ENCODE assay signal across 9 cellular contexts in the genomic region with DNA sequence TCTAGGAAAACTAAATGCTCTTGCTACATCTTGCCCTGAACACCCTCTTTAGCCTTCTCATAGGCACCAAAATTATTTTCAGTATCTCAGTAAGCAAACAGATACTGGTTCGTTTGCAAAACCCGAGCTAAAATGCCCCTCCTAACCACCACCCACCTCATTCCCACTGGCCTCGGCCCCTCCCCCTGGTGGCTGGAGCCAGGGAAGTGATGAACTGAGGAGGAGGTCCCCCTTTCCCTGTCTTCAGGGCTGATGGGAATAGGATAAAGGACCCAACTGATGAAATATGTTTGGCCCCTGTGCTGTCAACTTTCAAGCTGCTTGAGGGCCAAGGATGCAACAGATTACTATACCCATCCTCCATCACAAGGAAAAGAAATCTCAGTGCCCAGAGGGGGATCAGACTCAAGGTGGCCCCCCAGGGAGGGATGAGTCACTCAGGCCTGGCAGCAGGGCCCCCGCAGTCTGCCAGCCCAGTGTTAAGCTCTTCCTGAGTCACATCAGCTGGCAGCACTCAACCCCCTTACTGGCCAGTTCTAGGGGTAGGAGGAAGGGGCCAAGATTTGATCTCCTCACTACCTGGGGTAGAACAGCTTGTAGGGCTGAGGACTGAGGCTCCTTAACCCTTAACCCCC. TPM values are rescaled to one million over a fixed set of nuclear protein-coding genes. Genes with fewer than 3 reads are reported as not detected.
A peak's percentile ranks its signal among the peaks of the same experiment; 100 is the strongest.
DNase-seq lines count a peak whose midpoint lies in the region; ATAC-seq and TF ChIP-seq lines count a peak whose summit lies in the region.
"Had no signal": no experiment of that assay in that cellular context is flagged by ENCODE, and none has a peak within 500 bp of the region (broad histone marks: within the 10 kb centered on the region; RNA-seq: fewer than 3 reads in every experiment).

No MANE protein-coding gene starts in this region.

- H3K27me3 ChIP-seq in rectal smooth muscle tissue (ENCODE audit: control insufficient read depth, insufficient read depth, low read length), result no peaks in the 10 kb centered on the region
- H3K27me3 ChIP-seq in esophagus squamous epithelium, result no peaks in the 10 kb centered on the region

- DNase-seq in ELR (ENCODE audit: low read depth) (peak; percentile 68), RPMI7951 (ENCODE audit: low read depth) (peak; percentile 75), epithelial cell of proximal tubule (ENCODE audit: low read depth) (no peak), esophagus squamous epithelium (lab: John Stamatoyannopoulos, UW) (no peak), SW 1271 (lab: John Stamatoyannopoulos, UW) (no peak), MV-4-11 (lab: John Stamatoyannopoulos, UW) (no peak)

- intact Hi-C loops in esophagus squamous epithelium (cut with DNase I), result no loop called here

- no peak for ATAC-seq in HG02973 (IDR thresholded peaks at IDR 0.05; ENCODE audit: unreplicated experiment)

- H3K9me3 ChIP-seq in esophagus squamous epithelium, result no peaks in the 10 kb centered on the region

- peaks cover 34% of the 10 kb centered on the region for H3K36me3 ChIP-seq in rectal smooth muscle tissue (ENCODE audit: control insufficient read depth, insufficient read depth, low read length)
- peaks cover 30 to 57% (median 43%) of the 10 kb centered on the region in 3 donors for H3K36me3 ChIP-seq in esophagus squamous epithelium

- no peak for TF ChIP-seq POLR2A in esophagus squamous epithelium (IDR thresholded peaks at IDR 0.05)

- H3K9ac ChIP-seq in rectal smooth muscle tissue (ENCODE audit: low read length), result no peak overlapping the region

- TF ChIP-seq CTCF in epithelial cell of proximal tubule (conservative IDR thresholded peaks at IDR 0.05; ENCODE audit: low read depth, low read length), result peak; percentile 26
- TF ChIP-seq CTCF in esophagus squamous epithelium (IDR thresholded peaks at IDR 0.05), result no peak

- peaks cover 14% of the 10 kb centered on the region for H3K4me1 ChIP-seq in rectal smooth muscle tissue (ENCODE audit: control insufficient read depth, insufficient read depth, low read length)
- H3K4me1 ChIP-seq in esophagus squamous epithelium, result peaks cover 15 to 32% (median 24%) of the 10 kb centered on the region in 3 donors

- H3K27ac ChIP-seq in rectal smooth muscle tissue (ENCODE audit: low read depth, low read length), result no peak overlapping the region
- peak overlapping the region in 2 of 4 donors; percentile 93 to 96 for H3K27ac ChIP-seq in esophagus squamous epithelium

- H3K4me3 ChIP-seq in epithelial cell of proximal tubule (ENCODE audit: low read depth, low read length), result peak overlapping the region; percentile 97
- peak overlapping the region; percentile 61 for H3K4me3 ChIP-seq in rectal smooth muscle tissue (ENCODE audit: low read length)
- peak overlapping the region in 2 of 4 donors; percentile 74 to 90 for H3K4me3 ChIP-seq in esophagus squamous epithelium

- WGBS in esophagus squamous epithelium, 2 donors, result 28 to 54% methylated on average over 3 of the region's 4 CpGs

RNA-seq across cellular contexts. Expression of a gene that starts 1.7 kb away (rescaled TPM):
- 8.7 and 10.6 TPM in 2 replicates for total RNA-seq in RPMI7951 (2014; rRNA removed; shearing (Covaris generic))
- total RNA-seq in epithelial cell of proximal tubule (29.6 and 31.3 TPM in 2 replicates), esophagus squamous epithelium (10 to 100 TPM in 3 of 4 donors, 1 to 10 TPM in 1; 9.2 to 15.8 (median 13.9) TPM)

RNA-seq across cellular contexts. Expression of a gene that starts 10.3 kb away (rescaled TPM):
- 7.6 and 10.1 TPM in 2 replicates for total RNA-seq in RPMI7951 (2014; rRNA removed; shearing (Covaris generic))
- total RNA-seq in epithelial cell of proximal tubule (10.9 and 18.8 TPM in 2 replicates), esophagus squamous epithelium (1 to 10 TPM; 1.6 to 9.5 (median 4.1) TPM)

RNA-seq across cellular contexts. Expression of a gene that starts 26.6 kb away (rescaled TPM):
- total RNA-seq in RPMI7951 (2014; rRNA removed; shearing (Covaris generic)), result 0.36 TPM in 1 of 2 replicates, not detected in the other
- total RNA-seq in epithelial cell of proximal tubule (not detected in 2 replicates), esophagus squamous epithelium (1 to 10 TPM in 1 of 4 donors, not detected in 3; 1.1 TPM)
- total RNA-seq: dermis microvascular lymphatic vessel endothelial cell had no signal

RNA-seq across cellular contexts. Expression of a gene that starts 32.3 kb away (rescaled TPM):
- total RNA-seq in RPMI7951 (2014; rRNA removed; shearing (Covaris generic)), result 68.1 and 72.1 TPM in 2 replicates
- total RNA-seq in epithelial cell of proximal tubule, result 22.7 and 60.8 TPM in 2 replicates
- total RNA-seq in esophagus squamous epithelium, result 10 to 100 TPM; 17.2 to 31.0 (median 21.6) TPM

RNA-seq across cellular contexts. Expression of a gene that starts 34.7 kb away (rescaled TPM):
- total RNA-seq in RPMI7951 (2014; rRNA removed; shearing (Covaris generic)), result 31.4 and 37.7 TPM in 2 replicates
- total RNA-seq in epithelial cell of proximal tubule (25.1 and 48.4 TPM in 2 replicates), esophagus squamous epithelium (10 to 100 TPM; 21.1 to 42.5 (median 28.6) TPM)

Comparison
In these comparisons a context has a peak if more than half of its experiments do, and no peak if none do; other contexts are left out.
1. DNase-seq: peak in ELR (single experiment) and RPMI7951 (single experiment); none in epithelial cell of proximal tubule (single experiment), esophagus squamous epithelium (single experiment), SW 1271 (0 of 2) and MV-4-11 (single experiment).